ENCODE assay signal across 8 cellular contexts in genomic region chr7:13262929-13263530, GRCh38.
DNase-seq lines count a peak whose midpoint lies in the region; ATAC-seq and TF ChIP-seq lines count a peak whose summit lies in the region.

No MANE protein-coding gene starts in this region.

- peak; percentile 49 for TF ChIP-seq CTCF in thoracic aorta (IDR thresholded peaks at IDR 0.05)

- H3K9me3 ChIP-seq in adipocyte (ENCODE audit: control insufficient read depth, low read length) (no peaks in the 10 kb centered on the region), thoracic aorta (no peaks in the 10 kb centered on the region)

- H3K27me3 ChIP-seq in adipocyte (replicated peaks; ENCODE audit: control insufficient read depth, insufficient read depth, low read length) (no peaks in the 10 kb centered on the region), thoracic aorta (replicated peaks; ENCODE audit: insufficient read depth) (no peaks in the 10 kb centered on the region)

- H3K4me1 ChIP-seq in adipocyte (ENCODE audit: control insufficient read depth, insufficient read depth, low read length) (no peaks in the 10 kb centered on the region), thoracic aorta (ENCODE audit: control insufficient read depth in 1 of 2, low read depth in 2 of 2) (no peaks in the 10 kb centered on the region)

- ATAC-seq in GM18858 (IDR thresholded peaks at IDR 0.05; ENCODE audit: unreplicated experiment): peak; percentile 50
- ATAC-seq in thoracic aorta (ENCODE audit: insufficient number of reproducible peaks, low FRiP score, low read depth): no peak

- H3K27ac ChIP-seq in thoracic aorta: no peak overlapping the region

- H3K9ac ChIP-seq in adipocyte (ENCODE audit: low read length): no peak overlapping the region

- no peak overlapping the region for H3K4me3 ChIP-seq in adipocyte (ENCODE audit: low read length)
- no peak overlapping the region for H3K4me3 ChIP-seq in thoracic aorta

- no peaks in the 10 kb centered on the region for H3K36me3 ChIP-seq in adipocyte (ENCODE audit: control insufficient read depth, insufficient read depth, low read length, severe bottlenecking)
- no peaks in the 10 kb centered on the region for H3K36me3 ChIP-seq in thoracic aorta

- DNase-seq in AG08396 (ENCODE audit: low spot score): peak; percentile 9
- peak; percentile 65 for DNase-seq in NCI-H1105 treated with DMSO at 0.1 percent for 48 hours (lab: John Stamatoyannopoulos, UW)
- peak; percentile 84 for DNase-seq in adipocyte (ENCODE audit: low read depth)
- DNase-seq in hepatic stellate cell (ENCODE audit: low spot score): peak; percentile 5
- DNase-seq in thoracic aorta (ENCODE audit: low spot score): no peak
- no peak for DNase-seq in ureter (ENCODE audit: low spot score)
- no peak for DNase-seq in mucosa of gallbladder (ENCODE audit: low spot score)

Comparison
In these comparisons a context has a peak if more than half of its experiments do, and no peak if none do; other contexts are left out.
1. DNase-seq: peak in AG08396 (single experiment), NCI-H1105 treated with DMSO at 0.1 percent for 48 hours (single experiment), adipocyte (single experiment) and hepatic stellate cell (single experiment); none in thoracic aorta (single experiment), ureter (single experiment) and mucosa of gallbladder (single experiment).